1 cellular context compared by ENCODE assay signal in the genomic region with DNA sequence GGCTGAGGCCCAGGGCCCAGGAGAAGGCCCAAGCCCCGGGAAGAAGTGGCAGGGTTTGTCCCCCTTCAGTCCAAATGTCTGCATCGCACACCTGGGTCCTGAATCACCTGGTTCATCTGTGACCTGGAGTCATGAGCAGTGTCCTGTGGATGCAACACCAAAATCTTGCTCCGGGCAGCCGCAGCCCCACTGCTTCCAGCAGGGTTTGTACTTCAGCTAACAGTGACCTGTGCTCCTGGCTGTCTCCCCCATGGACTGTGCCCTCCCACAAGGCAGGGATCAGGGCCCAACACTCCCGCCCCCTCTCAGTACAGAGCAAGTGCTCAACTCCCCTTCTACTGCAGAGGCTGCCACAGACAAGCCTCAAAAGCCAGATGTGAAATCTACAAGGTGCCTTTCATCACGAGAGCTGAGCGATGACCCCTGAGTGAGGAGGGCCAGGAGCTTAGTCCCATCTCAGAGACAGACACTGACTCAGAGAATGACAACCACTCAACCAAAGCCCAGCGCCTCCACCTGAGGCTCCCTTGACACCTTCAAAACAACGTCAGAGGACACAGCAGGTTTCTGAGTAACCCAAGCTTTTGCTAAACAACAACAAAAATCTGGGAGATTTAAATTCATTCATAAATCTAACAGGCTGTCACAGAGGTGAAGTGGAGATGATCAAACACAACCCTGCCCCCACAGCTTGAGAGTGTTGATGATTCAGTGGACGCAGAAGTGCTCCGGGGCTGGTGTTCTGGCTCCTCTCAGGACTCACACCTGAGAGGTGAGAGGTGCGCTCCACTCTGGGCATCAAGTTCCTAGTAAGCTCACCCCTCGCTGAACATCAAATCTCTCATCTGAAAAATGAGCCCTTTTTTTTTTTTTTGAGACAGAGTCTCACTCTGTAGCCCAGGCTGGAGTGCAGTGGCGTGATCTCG.
A peak's percentile ranks its signal among the peaks of the same experiment; 100 is the strongest.
TF ChIP-seq lines count a peak whose summit lies in the region.

No MANE protein-coding gene starts in this region.

TF ChIP-seq in HepG2, 621 proteins besides CTCF, POLR2A, EP300 and RAD21 (continued from another document and continues in another):
- TF ChIP-seq ZNF629 (CRISPR knock-in tag; conservative IDR thresholded peaks at IDR 0.05): no peak
- TF ChIP-seq, protein P1, sequence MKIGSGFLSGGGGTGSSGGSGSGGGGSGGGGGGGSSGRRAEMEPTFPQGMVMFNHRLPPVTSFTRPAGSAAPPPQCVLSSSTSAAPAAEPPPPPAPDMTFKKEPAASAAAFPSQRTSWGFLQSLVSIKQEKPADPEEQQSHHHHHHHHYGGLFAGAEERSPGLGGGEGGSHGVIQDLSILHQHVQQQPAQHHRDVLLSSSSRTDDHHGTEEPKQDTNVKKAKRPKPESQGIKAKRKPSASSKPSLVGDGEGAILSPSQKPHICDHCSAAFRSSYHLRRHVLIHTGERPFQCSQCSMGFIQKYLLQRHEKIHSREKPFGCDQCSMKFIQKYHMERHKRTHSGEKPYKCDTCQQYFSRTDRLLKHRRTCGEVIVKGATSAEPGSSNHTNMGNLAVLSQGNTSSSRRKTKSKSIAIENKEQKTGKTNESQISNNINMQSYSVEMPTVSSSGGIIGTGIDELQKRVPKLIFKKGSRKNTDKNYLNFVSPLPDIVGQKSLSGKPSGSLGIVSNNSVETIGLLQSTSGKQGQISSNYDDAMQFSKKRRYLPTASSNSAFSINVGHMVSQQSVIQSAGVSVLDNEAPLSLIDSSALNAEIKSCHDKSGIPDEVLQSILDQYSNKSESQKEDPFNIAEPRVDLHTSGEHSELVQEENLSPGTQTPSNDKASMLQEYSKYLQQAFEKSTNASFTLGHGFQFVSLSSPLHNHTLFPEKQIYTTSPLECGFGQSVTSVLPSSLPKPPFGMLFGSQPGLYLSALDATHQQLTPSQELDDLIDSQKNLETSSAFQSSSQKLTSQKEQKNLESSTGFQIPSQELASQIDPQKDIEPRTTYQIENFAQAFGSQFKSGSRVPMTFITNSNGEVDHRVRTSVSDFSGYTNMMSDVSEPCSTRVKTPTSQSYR (CRISPR knock-in tag; IDR thresholded peaks at IDR 0.05; ENCODE audit: borderline replicate concordance): no peak
- TF ChIP-seq, protein P2, sequence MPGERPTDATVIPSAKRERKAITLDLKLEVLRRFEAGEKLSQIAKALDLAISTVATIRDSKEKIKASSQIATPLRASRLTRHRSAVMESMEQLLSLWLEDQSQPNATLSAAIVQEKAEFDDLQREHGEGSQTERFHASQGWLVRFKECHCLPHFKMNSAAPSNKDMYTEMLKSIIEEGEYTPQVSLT (CRISPR knock-in tag; IDR thresholded peaks at IDR 0.05; ENCODE audit: borderline replicate concordance, low read depth): no peak
- TF ChIP-seq ZNF335 (CRISPR knock-in tag; IDR thresholded peaks at IDR 0.05): no peak
- no peak for TF ChIP-seq ZNF276 (CRISPR knock-in tag; IDR thresholded peaks at IDR 0.05; ENCODE audit: low read depth)
- no peak for TF ChIP-seq ZNF33A (CRISPR knock-in tag; IDR thresholded peaks at IDR 0.05; ENCODE audit: borderline replicate concordance)
- peak; percentile 32; the same call in 1 of the 2 replicates for TF ChIP-seq PAXIP1 (CRISPR knock-in tag; conservative IDR thresholded peaks at IDR 0.05)
- TF ChIP-seq ZFX (CRISPR knock-in tag; IDR thresholded peaks at IDR 0.05; ENCODE audit: low read depth): peak; percentile 55
- no peak for TF ChIP-seq CCAR2 (optimal IDR thresholded peaks at IDR 0.05; ENCODE audit: low read depth, low read length)
- no peak for TF ChIP-seq HOMEZ (CRISPR knock-in tag; IDR thresholded peaks at IDR 0.05; ENCODE audit: low read depth)
- TF ChIP-seq ZKSCAN5 (CRISPR knock-in tag; IDR thresholded peaks at IDR 0.05): no peak
- no peak for TF ChIP-seq NFIB (CRISPR knock-in tag; IDR thresholded peaks at IDR 0.05; ENCODE audit: borderline replicate concordance)
- TF ChIP-seq ZNF816 (CRISPR knock-in tag; IDR thresholded peaks at IDR 0.05; ENCODE audit: borderline replicate concordance): no peak
- TF ChIP-seq HMG20A (CRISPR knock-in tag; IDR thresholded peaks at IDR 0.05; ENCODE audit: borderline replicate concordance): no peak
- TF ChIP-seq, protein P3, sequence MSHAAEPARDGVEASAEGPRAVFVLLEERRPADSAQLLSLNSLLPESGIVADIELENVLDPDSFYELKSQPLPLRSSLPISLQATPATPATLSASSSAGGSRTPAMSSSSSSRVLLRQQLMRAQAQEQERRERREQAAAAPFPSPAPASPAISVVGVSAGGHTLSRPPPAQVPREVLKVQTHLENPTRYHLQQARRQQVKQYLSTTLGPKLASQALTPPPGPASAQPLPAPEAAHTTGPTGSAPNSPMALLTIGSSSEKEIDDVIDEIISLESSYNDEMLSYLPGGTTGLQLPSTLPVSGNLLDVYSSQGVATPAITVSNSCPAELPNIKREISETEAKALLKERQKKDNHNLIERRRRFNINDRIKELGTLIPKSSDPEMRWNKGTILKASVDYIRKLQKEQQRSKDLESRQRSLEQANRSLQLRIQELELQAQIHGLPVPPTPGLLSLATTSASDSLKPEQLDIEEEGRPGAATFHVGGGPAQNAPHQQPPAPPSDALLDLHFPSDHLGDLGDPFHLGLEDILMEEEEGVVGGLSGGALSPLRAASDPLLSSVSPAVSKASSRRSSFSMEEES (CRISPR knock-in tag; IDR thresholded peaks at IDR 0.05): no peak
- TF ChIP-seq, protein P4, sequence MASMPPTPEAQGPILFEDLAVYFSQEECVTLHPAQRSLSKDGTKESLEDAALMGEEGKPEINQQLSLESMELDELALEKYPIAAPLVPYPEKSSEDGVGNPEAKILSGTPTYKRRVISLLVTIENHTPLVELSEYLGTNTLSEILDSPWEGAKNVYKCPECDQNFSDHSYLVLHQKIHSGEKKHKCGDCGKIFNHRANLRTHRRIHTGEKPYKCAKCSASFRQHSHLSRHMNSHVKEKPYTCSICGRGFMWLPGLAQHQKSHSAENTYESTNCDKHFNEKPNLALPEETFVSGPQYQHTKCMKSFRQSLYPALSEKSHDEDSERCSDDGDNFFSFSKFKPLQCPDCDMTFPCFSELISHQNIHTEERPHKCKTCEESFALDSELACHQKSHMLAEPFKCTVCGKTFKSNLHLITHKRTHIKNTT (CRISPR knock-in tag; IDR thresholded peaks at IDR 0.05): no peak
- 0 out of 2 replicates have a peak, but pooled peaks have one; percentile 11 for TF ChIP-seq ZNF253 (CRISPR knock-in tag; IDR thresholded peaks at IDR 0.05; ENCODE audit: borderline replicate concordance)
- TF ChIP-seq ZBTB3 (CRISPR knock-in tag; IDR thresholded peaks at IDR 0.05; ENCODE audit: borderline replicate concordance, low read depth): no peak
- no peak for TF ChIP-seq ZNF839 (CRISPR knock-in tag; IDR thresholded peaks at IDR 0.05; ENCODE audit: borderline replicate concordance)
- TF ChIP-seq TRIM22 (IDR thresholded peaks at IDR 0.05): no peak
- no peak for TF ChIP-seq ZBTB42 (CRISPR knock-in tag; IDR thresholded peaks at IDR 0.05)
- no peak for TF ChIP-seq TCF7L2 (IDR thresholded peaks at IDR 0.05; ENCODE audit: low read depth, low read length)
- peak; percentile 51; the same call in 1 of the 2 replicates for TF ChIP-seq HNF4A (CRISPR knock-in tag; IDR thresholded peaks at IDR 0.05)
- no peak for TF ChIP-seq FOXO1 (CRISPR knock-in tag; IDR thresholded peaks at IDR 0.05)
- no peak for TF ChIP-seq ESRRA (CRISPR knock-in tag; IDR thresholded peaks at IDR 0.05; ENCODE audit: low read depth)
- TF ChIP-seq THAP8 (CRISPR knock-in tag; IDR thresholded peaks at IDR 0.05; ENCODE audit: borderline replicate concordance): no peak
- no peak for TF ChIP-seq ZNF468 (CRISPR knock-in tag; IDR thresholded peaks at IDR 0.05)
- TF ChIP-seq PHF8 (CRISPR knock-in tag; IDR thresholded peaks at IDR 0.05): no peak
- TF ChIP-seq PITX1 (CRISPR knock-in tag; IDR thresholded peaks at IDR 0.05): peak; percentile 54; the same call in 1 of the 2 replicates
- TF ChIP-seq NPAS2 (CRISPR knock-in tag; IDR thresholded peaks at IDR 0.05; ENCODE audit: borderline replicate concordance): no peak
- no peak for TF ChIP-seq BCL6 (CRISPR knock-in tag; IDR thresholded peaks at IDR 0.05)
- no peak for TF ChIP-seq ZNF33B (CRISPR knock-in tag; IDR thresholded peaks at IDR 0.05)
- no peak for TF ChIP-seq ZEB1 (IDR thresholded peaks at IDR 0.05; ENCODE audit: insufficient replicate concordance, low read depth)
- peak; percentile 44; the same call in 1 of the 2 replicates for TF ChIP-seq SP5 (CRISPR knock-in tag; IDR thresholded peaks at IDR 0.05; ENCODE audit: borderline replicate concordance, low read depth)
- TF ChIP-seq SOX13 (IDR thresholded peaks at IDR 0.05): no peak
- TF ChIP-seq SOX13 (CRISPR knock-in tag; conservative IDR thresholded peaks at IDR 0.05 in 1 of 2, IDR thresholded peaks at IDR 0.05 in 1 of 2): no peak
- TF ChIP-seq ARNT2 (CRISPR knock-in tag; IDR thresholded peaks at IDR 0.05; ENCODE audit: low read depth): no peak
- TF ChIP-seq ZNF431 (CRISPR knock-in tag; IDR thresholded peaks at IDR 0.05; ENCODE audit: borderline replicate concordance, low read depth): no peak
- no peak for TF ChIP-seq TRIM24 (CRISPR knock-in tag; IDR thresholded peaks at IDR 0.05)
- TF ChIP-seq, protein P5, sequence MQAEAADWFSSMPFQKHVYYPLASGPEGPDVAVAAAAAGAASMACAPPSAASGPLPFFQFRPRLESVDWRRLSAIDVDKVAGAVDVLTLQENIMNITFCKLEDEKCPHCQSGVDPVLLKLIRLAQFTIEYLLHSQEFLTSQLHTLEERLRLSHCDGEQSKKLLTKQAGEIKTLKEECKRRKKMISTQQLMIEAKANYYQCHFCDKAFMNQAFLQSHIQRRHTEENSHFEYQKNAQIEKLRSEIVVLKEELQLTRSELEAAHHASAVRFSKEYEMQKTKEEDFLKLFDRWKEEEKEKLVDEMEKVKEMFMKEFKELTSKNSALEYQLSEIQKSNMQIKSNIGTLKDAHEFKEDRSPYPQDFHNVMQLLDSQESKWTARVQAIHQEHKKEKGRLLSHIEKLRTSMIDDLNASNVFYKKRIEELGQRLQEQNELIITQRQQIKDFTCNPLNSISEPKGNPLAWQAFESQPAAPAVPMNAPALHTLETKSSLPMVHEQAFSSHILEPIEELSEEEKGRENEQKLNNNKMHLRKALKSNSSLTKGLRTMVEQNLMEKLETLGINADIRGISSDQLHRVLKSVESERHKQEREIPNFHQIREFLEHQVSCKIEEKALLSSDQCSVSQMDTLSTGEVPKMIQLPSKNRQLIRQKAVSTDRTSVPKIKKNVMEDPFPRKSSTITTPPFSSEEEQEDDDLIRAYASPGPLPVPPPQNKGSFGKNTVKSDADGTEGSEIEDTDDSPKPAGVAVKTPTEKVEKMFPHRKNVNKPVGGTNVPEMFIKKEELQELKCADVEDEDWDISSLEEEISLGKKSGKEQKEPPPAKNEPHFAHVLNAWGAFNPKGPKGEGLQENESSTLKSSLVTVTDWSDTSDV (CRISPR knock-in tag; IDR thresholded peaks at IDR 0.05): no peak
